Comparison of ENCODE assay signal across 8 cellular contexts in the genomic region with DNA sequence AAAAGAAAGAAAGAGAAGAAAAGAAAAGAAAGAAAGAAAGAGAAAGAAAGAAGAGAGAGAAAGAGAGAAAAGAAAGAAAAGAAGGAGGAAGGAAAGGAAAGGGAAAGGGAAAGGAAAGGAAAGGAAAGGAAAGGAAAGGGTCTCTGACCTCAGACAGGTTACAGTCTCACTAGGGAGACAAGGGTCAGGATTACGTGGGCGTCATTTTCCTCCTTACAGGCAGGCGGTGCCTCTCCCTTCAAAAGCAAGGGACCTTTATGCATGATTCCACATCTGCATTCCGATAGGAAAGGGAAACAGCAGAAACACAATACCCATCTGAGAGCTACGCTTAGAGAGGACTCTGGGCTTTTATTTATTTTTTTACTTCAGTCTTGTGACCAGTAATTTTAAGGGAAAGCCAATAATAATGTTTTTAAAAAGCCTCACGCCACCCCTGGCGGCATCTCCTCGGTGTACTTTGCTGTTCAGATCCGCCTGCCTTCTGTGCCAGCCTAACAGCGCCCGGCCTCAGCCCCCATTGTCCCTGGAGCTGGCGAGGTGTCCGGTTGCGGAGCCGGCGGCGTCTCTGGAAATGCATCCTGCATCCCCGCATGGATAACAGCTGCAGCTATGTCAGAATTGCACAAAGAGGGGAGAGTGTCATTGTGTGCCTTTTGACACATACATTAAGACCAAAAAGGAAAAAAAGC. TPM values are rescaled to one million over a fixed set of nuclear protein-coding genes. Genes with fewer than 3 reads are reported as not detected.
DNase-seq lines count a peak whose midpoint lies in the region; ATAC-seq and TF ChIP-seq lines count a peak whose summit lies in the region.

No MANE protein-coding gene starts in this region.

- in situ Hi-C loops in transverse colon (cut with MboI; ENCODE audit: low pct_ligation_motif_present in 1 of 4, low pct_unique_long_range_greater_than_20kb in 1 of 4, low sequenced_read_pairs in 3 of 4) = no loop called here

- ATAC-seq in HG03045 (IDR thresholded peaks at IDR 0.05; ENCODE audit: unreplicated experiment) (no peak), GM18909 (IDR thresholded peaks at IDR 0.05; ENCODE audit: poor library complexity, unreplicated experiment) (no peak)

- no peak for TF ChIP-seq EP300 in transverse colon (IDR thresholded peaks at IDR 0.05; ENCODE audit: low read depth)

- peak overlapping the region; percentile 90 for H3K27ac Mint-ChIP-seq in mesothelial cell of epicardium

- 1 to 3% methylated on average over 11 to 12 of the region's 18 CpGs for WGBS in esophagus squamous epithelium, 2 donors
- 0 to 3% methylated on average over 16 to 18 of the region's 18 CpGs for WGBS in transverse colon (ENCODE audit: low coverage in 1 of 2), 2 donors

- no peaks in the 10 kb centered on the region for H3K9me3 ChIP-seq in esophagus squamous epithelium
- H3K9me3 ChIP-seq in transverse colon = no peaks in the 10 kb centered on the region

- intact Hi-C loops in esophagus squamous epithelium (cut with DNase I) (no loop called here), transverse colon (cut with DNase I; ENCODE audit: low total_unique reads) (no loop called here)

- H3K4me3 Mint-ChIP-seq in mesothelial cell of epicardium = peak overlapping the region; percentile 76

- H3K4me1 Mint-ChIP-seq in mesothelial cell of epicardium = peaks cover 25% of the 10 kb centered on the region

- TF ChIP-seq POLR2A in esophagus squamous epithelium (IDR thresholded peaks at IDR 0.05) = no peak
- TF ChIP-seq POLR2A in transverse colon (IDR thresholded peaks at IDR 0.05) = peak; percentile 58

- peaks cover 7 to 50% (median 15%) of the 10 kb centered on the region in 3 donors for H3K4me1 ChIP-seq in esophagus squamous epithelium
- H3K4me1 ChIP-seq in transverse colon = peaks cover 0 to 45% (median 35%) of the 10 kb centered on the region in 4 donors

- no peaks in the 10 kb centered on the region for H3K9me3 Mint-ChIP-seq in mesothelial cell of epicardium

- peak overlapping the region; percentile 59 for H3K4me3 ChIP-seq in WI38 (ENCODE audit: low read depth, low read length)
- H3K4me3 ChIP-seq in esophagus squamous epithelium = peak overlapping the region; percentile 62 to 93 (median 85)
- peak overlapping the region in 3 of 4 donors; percentile 81 to 90 (median 87) for H3K4me3 ChIP-seq in transverse colon

- TF ChIP-seq CTCF in WI38 (IDR thresholded peaks at IDR 0.05; ENCODE audit: low read depth, low read length) = no peak
- TF ChIP-seq CTCF in esophagus squamous epithelium (IDR thresholded peaks at IDR 0.05) = peak in 2 of 6 experiments; percentile 17 to 18
- TF ChIP-seq CTCF in mesothelial cell of epicardium (IDR thresholded peaks at IDR 0.05; ENCODE audit: unreplicated experiment) = no peak
- peak in 4 of 5 experiments; percentile 10 to 42 (median 28) for TF ChIP-seq CTCF in transverse colon (IDR thresholded peaks at IDR 0.05)

- H3K27me3 ChIP-seq in esophagus squamous epithelium = no peaks in the 10 kb centered on the region
- no peaks in the 10 kb centered on the region for H3K27me3 ChIP-seq in transverse colon

- DNase-seq in EH (ENCODE audit: low read depth) = peak; percentile 55
- DNase-seq in NCI-H128 (lab: John Stamatoyannopoulos, UW; ENCODE audit: unreplicated experiment) = peak; percentile 63
- DNase-seq in esophagus squamous epithelium (lab: John Stamatoyannopoulos, UW) = no peak
- DNase-seq in mesothelial cell of epicardium (ENCODE audit: low spot score in 2 of 2, unreplicated experiment in 2 of 2) = peak in 1 of 2 experiments; percentile 69
- DNase-seq in transverse colon = peak; percentile 55

- peaks cover 13% of the 10 kb centered on the region for H3K27me3 Mint-ChIP-seq in mesothelial cell of epicardium (ENCODE audit: low read depth)

- no peaks in the 10 kb centered on the region for H3K36me3 Mint-ChIP-seq in mesothelial cell of epicardium

- H3K36me3 ChIP-seq in esophagus squamous epithelium = no peaks in the 10 kb centered on the region
- no peaks in the 10 kb centered on the region for H3K36me3 ChIP-seq in transverse colon

- H3K27ac ChIP-seq in esophagus squamous epithelium (peak overlapping the region in 3 of 4 donors; percentile 35 to 88 (median 48)), transverse colon (peak overlapping the region; percentile 88 to 94 (median 93))

RNA-seq across cellular contexts. Expression of gene HIP1R, which starts 0.9 kb away (rescaled TPM):
- 10 to 100 TPM; 27.3 to 46.3 (median 44.8) TPM for total RNA-seq in esophagus squamous epithelium
- total RNA-seq in mesothelial cell of epicardium = 37.6 to 44.2 TPM (median 40.9 TPM) in 3 replicates
- total RNA-seq in transverse colon = 100 to 1,000 TPM in 2 of 4 donors, 10 to 100 TPM in 2; 72.4 to 459 (median 146) TPM

Comparison
In these comparisons a context has a peak if more than half of its experiments do, and no peak if none do; other contexts are left out.
1. CTCF ChIP-seq: peak in transverse colon (4 of 5); none in WI38 (single experiment) and mesothelial cell of epicardium (single experiment).
2. Peak in every context shown above with its lines, with median percentiles within 50 percentile points of each other: H3K4me3 ChIP-seq.